Comparison of ENCODE assay signal across 11 cellular contexts in genomic region chr9:129981180-129981907, GRCh38.
DNase-seq lines count a peak whose midpoint lies in the region; ATAC-seq and TF ChIP-seq lines count a peak whose summit lies in the region.
"Had no signal": no experiment of that assay in that cellular context is flagged by ENCODE, and none has a peak within 500 bp of the region (broad histone marks: within the 10 kb centered on the region; RNA-seq: fewer than 3 reads in every experiment).

No MANE protein-coding gene starts in this region.

- H3K79me2 ChIP-seq in ACC112 (ENCODE audit: control insufficient read depth, insufficient read depth, low read length, unreplicated experiment), result peaks cover 18% of the 10 kb centered on the region

- no peaks in the 10 kb centered on the region for H3K27me3 Mint-ChIP-seq in activated CD8-positive, alpha-beta T cell treated with anti-CD3 and anti-CD28 coated beads for 36 hours
- no peaks in the 10 kb centered on the region for H3K27me3 Mint-ChIP-seq in naive thymus-derived CD8-positive, alpha-beta T cell

- peaks cover 70% of the 10 kb centered on the region for H3K36me3 Mint-ChIP-seq in activated CD8-positive, alpha-beta T cell treated with anti-CD3 and anti-CD28 coated beads for 36 hours (ENCODE audit: low read depth)
- H3K36me3 Mint-ChIP-seq in naive thymus-derived CD8-positive, alpha-beta T cell, result peaks cover 0 to 66% (median 20%) of the 10 kb centered on the region in 3 donors

- no peak for DNase-seq in activated CD8-positive, alpha-beta T cell treated with anti-CD3 and anti-CD28 coated beads for 36 hours
- DNase-seq in fibroblast of the aortic adventitia (ENCODE audit: low read depth) (peak; percentile 57), NCI-H2227 (lab: John Stamatoyannopoulos, UW; ENCODE audit: unreplicated experiment) (no peak), NCI-H1694 treated with DMSO at 0.1 percent for 48 hours (lab: John Stamatoyannopoulos, UW) (no peak), NCI-H187 (lab: John Stamatoyannopoulos, UW) (no peak)
- DNase-seq in naive thymus-derived CD8-positive, alpha-beta T cell, result no peak
- DNase-seq: HCEC 1CT; NCI-H226; stimulated activated CD4-positive, alpha-beta T cell treated with anti-CD3 and anti-CD28 coated beads, Interleukin-12 subunit alpha, Interleukin-12 subunit beta, amount 100 ng/mL, for 4 hours had no signal

- POLR2A ChIA-PET in activated CD8-positive, alpha-beta T cell treated with anti-CD3 and anti-CD28 coated beads for 36 hours (lab: Charles Lee), result no interaction called here
- POLR2A ChIA-PET in naive thymus-derived CD8-positive, alpha-beta T cell (lab: Charles Lee), result interaction anchor here (0.7 kb wide), 1 partner anchor 42 kb away, joined by 3 read pairs; no protein-coding TSS in a partner anchor

- no peak for TF ChIP-seq CTCF in activated CD8-positive, alpha-beta T cell treated with anti-CD3 and anti-CD28 coated beads for 36 hours (IDR thresholded peaks at IDR 0.05)
- no peak for TF ChIP-seq CTCF in fibroblast of the aortic adventitia (IDR thresholded peaks at IDR 0.05; ENCODE audit: insufficient read depth, low read length)

- peaks cover 14% of the 10 kb centered on the region for H3K4me1 ChIP-seq in ACC112 (ENCODE audit: control insufficient read depth, insufficient read depth, low read length, unreplicated experiment)

- H3K4me3 Mint-ChIP-seq in activated CD8-positive, alpha-beta T cell treated with anti-CD3 and anti-CD28 coated beads for 36 hours, result no peak overlapping the region
- peak overlapping the region in 2 of 10 donors; percentile 22 to 24 for H3K4me3 Mint-ChIP-seq in naive thymus-derived CD8-positive, alpha-beta T cell

- H3K27ac ChIP-seq in ACC112 (ENCODE audit: low read depth, low read length), result peak overlapping the region; percentile 65

- H3K9me3 Mint-ChIP-seq in activated CD8-positive, alpha-beta T cell treated with anti-CD3 and anti-CD28 coated beads for 36 hours, result peaks cover 2% of the 10 kb centered on the region
- H3K9me3 Mint-ChIP-seq in naive thymus-derived CD8-positive, alpha-beta T cell, result no peaks in the 10 kb centered on the region

- peak overlapping the region; percentile 68 for H3K27ac Mint-ChIP-seq in activated CD8-positive, alpha-beta T cell treated with anti-CD3 and anti-CD28 coated beads for 36 hours
- H3K27ac Mint-ChIP-seq in naive thymus-derived CD8-positive, alpha-beta T cell, result peak overlapping the region in 7 of 10 donors; percentile 39 to 96 (median 63)

- ATAC-seq in activated CD8-positive, alpha-beta T cell treated with anti-CD3 and anti-CD28 coated beads for 36 hours, result no peak
- no peak for ATAC-seq in naive thymus-derived CD8-positive, alpha-beta T cell
- ATAC-seq in GM21825 (IDR thresholded peaks at IDR 0.05; ENCODE audit: unreplicated experiment), result no peak

- H3K4me3 ChIP-seq in ACC112 (ENCODE audit: low read depth, low read length) (no peak overlapping the region), fibroblast of the aortic adventitia (ENCODE audit: low read depth, low read length) (no peak overlapping the region)

- H3K36me3 ChIP-seq in ACC112 (ENCODE audit: insufficient read depth, low read length), result no peaks in the 10 kb centered on the region

- CTCF ChIA-PET in activated CD8-positive, alpha-beta T cell treated with anti-CD3 and anti-CD28 coated beads for 36 hours (lab: Charles Lee), result interaction anchor here (1.5 kb wide), 1 partner anchor 8 kb away, joined by 5 read pairs; no protein-coding TSS in a partner anchor

- no peak overlapping the region for H2AFZ ChIP-seq in ACC112 (ENCODE audit: low read length, unreplicated experiment)

- peaks cover 49% of the 10 kb centered on the region for H3K4me1 Mint-ChIP-seq in activated CD8-positive, alpha-beta T cell treated with anti-CD3 and anti-CD28 coated beads for 36 hours (ENCODE audit: low read depth)
- H3K4me1 Mint-ChIP-seq in naive thymus-derived CD8-positive, alpha-beta T cell, result peaks cover 13 to 66% (median 57%) of the 10 kb centered on the region in 4 donors

- intact Hi-C loops in activated CD8-positive, alpha-beta T cell treated with anti-CD3 and anti-CD28 coated beads for 36 hours (cut with micrococcal nuclease), result no loop called here

- no peaks in the 10 kb centered on the region for H3K27me3 ChIP-seq in ACC112 (ENCODE audit: insufficient read depth, low read length)
